In genomic region chr22:24444729-24445466, GRCh38 we compare ENCODE assay signal across 20 cellular contexts. TPM values are rescaled to one million over a fixed set of nuclear protein-coding genes. Genes with fewer than 3 reads are reported as not detected.
A peak's percentile ranks its signal among the peaks of the same experiment; 100 is the strongest.
DNase-seq lines count a peak whose midpoint lies in the region; ATAC-seq and TF ChIP-seq lines count a peak whose summit lies in the region.
"Had no signal": no experiment of that assay in that cellular context is flagged by ENCODE, and none has a peak within 500 bp of the region (broad histone marks: within the 10 kb centered on the region; RNA-seq: fewer than 3 reads in every experiment).

No MANE protein-coding gene starts in this region.

- no peak for ATAC-seq in activated CD4-positive, alpha-beta T cell treated with anti-CD3 and anti-CD28 coated beads for 36 hours
- no peak for ATAC-seq in left ventricle myocardium superior
- no peak for ATAC-seq in stimulated activated effector memory CD8-positive, alpha-beta T cell treated with anti-CD3 and anti-CD28 coated beads, Interleukin-12 subunit alpha, Interleukin-12 subunit beta, amount 100 ng/mL, for 72 hours

- H3K4me1 Mint-ChIP-seq in activated CD4-positive, alpha-beta T cell treated with anti-CD3 and anti-CD28 coated beads for 36 hours = peaks cover 41% of the 10 kb centered on the region
- peaks cover 47% of the 10 kb centered on the region for H3K4me1 Mint-ChIP-seq in stimulated activated effector memory CD8-positive, alpha-beta T cell treated with anti-CD3 and anti-CD28 coated beads, Interleukin-12 subunit alpha, Interleukin-12 subunit beta, amount 100 ng/mL, for 72 hours

- H3K27ac Mint-ChIP-seq in activated CD4-positive, alpha-beta T cell treated with anti-CD3 and anti-CD28 coated beads for 36 hours = peak overlapping the region; percentile 39
- peak overlapping the region; percentile 60 for H3K27ac Mint-ChIP-seq in stimulated activated effector memory CD8-positive, alpha-beta T cell treated with anti-CD3 and anti-CD28 coated beads, Interleukin-12 subunit alpha, Interleukin-12 subunit beta, amount 100 ng/mL, for 72 hours
- H3K27ac Mint-ChIP-seq: activated B cell treated with CpG ODN at 0.5 μM for 24 hours had no signal

- H3K4me2 ChIP-seq in mammary epithelial cell (ENCODE audit: insufficient read depth, low read depth, low read length) = no peak overlapping the region

- no peak for DNase-seq in activated CD4-positive, alpha-beta T cell treated with anti-CD3 and anti-CD28 coated beads for 36 hours
- DNase-seq in activated CD4-positive, alpha-beta T cell treated with anti-CD3 and anti-CD28 coated beads for 1 hour = no peak
- DNase-seq in WERI-Rb-1 (peak; percentile 78), left ventricle myocardium superior (peak; percentile 33), HCEC 1CT (no peak), mammary epithelial cell (no peak), KG1 (lab: John Stamatoyannopoulos, UW) (no peak)
- no peak for DNase-seq in stimulated activated effector memory CD8-positive, alpha-beta T cell treated with anti-CD3 and anti-CD28 coated beads, Interleukin-12 subunit alpha, Interleukin-12 subunit beta, amount 100 ng/mL, for 72 hours (ENCODE audit: low spot score in 2 of 2)
- DNase-seq: 8988T; activated B cell treated with CpG ODN at 0.5 μM for 24 hours; CD8-positive, alpha-beta memory T cell; GDM1; midbrain; NCI-H510A; PC-9; T-helper 1 cell had no signal

- TF ChIP-seq CTCF in WERI-Rb-1 (IDR thresholded peaks at IDR 0.05; ENCODE audit: low read depth, low read length) (no peak), mammary epithelial cell (conservative IDR thresholded peaks at IDR 0.05 in 1 of 2, IDR thresholded peaks at IDR 0.05 in 1 of 2; ENCODE audit: extremely low read depth in 1 of 2, insufficient read depth in 1 of 2, low read depth in 1 of 2, low read length in 2 of 2) (no peak)

- no peak overlapping the region for H3K9ac ChIP-seq in mammary epithelial cell (ENCODE audit: insufficient read depth, low read length)

- intact Hi-C loops in activated CD4-positive, alpha-beta T cell treated with anti-CD3 and anti-CD28 coated beads for 36 hours (cut with DNase I, micrococcal nuclease) = loop anchor here in 1 of 2 experiments (2.0 kb wide), 1 partner anchor 16 kb away; no protein-coding TSS in a partner anchor
- intact Hi-C loops in left ventricle myocardium superior (cut with micrococcal nuclease) (no loop called here), mammary epithelial cell (cut with micrococcal nuclease) (no loop called here)

- no peaks in the 10 kb centered on the region for H3K79me2 ChIP-seq in mammary epithelial cell (ENCODE audit: insufficient read depth, low read length)

- no peak overlapping the region for H3K4me3 Mint-ChIP-seq in activated CD4-positive, alpha-beta T cell treated with anti-CD3 and anti-CD28 coated beads for 36 hours
- H3K4me3 Mint-ChIP-seq in stimulated activated effector memory CD8-positive, alpha-beta T cell treated with anti-CD3 and anti-CD28 coated beads, Interleukin-12 subunit alpha, Interleukin-12 subunit beta, amount 100 ng/mL, for 72 hours = no peak overlapping the region
- H3K4me3 Mint-ChIP-seq: activated B cell treated with CpG ODN at 0.5 μM for 24 hours; CD8-positive, alpha-beta memory T cell had no signal

- POLR2A ChIA-PET in activated CD4-positive, alpha-beta T cell treated with anti-CD3 and anti-CD28 coated beads for 36 hours (lab: Charles Lee) = interaction anchor here (0.5 to 1.1 kb wide), 2 partner anchors 19 to 42 kb away, joined by 3 to 4 read pairs; no protein-coding TSS in a partner anchor

- H3K27me3 Mint-ChIP-seq in activated CD4-positive, alpha-beta T cell treated with anti-CD3 and anti-CD28 coated beads for 36 hours = no peaks in the 10 kb centered on the region
- H3K27me3 Mint-ChIP-seq: activated B cell treated with CpG ODN at 0.5 μM for 24 hours; CD8-positive, alpha-beta memory T cell had no signal

- H3K9me3 ChIP-seq in WERI-Rb-1 (ENCODE audit: severe bottlenecking) = no peaks in the 10 kb centered on the region
- no peaks in the 10 kb centered on the region for H3K9me3 ChIP-seq in mammary epithelial cell (replicated peaks; ENCODE audit: insufficient read depth, low read length)
- H3K9me3 ChIP-seq: adrenal gland, ovary had no signal

- H3K4me1 ChIP-seq in mammary epithelial cell (ENCODE audit: insufficient read depth, low read length) = no peaks in the 10 kb centered on the region

- no peaks in the 10 kb centered on the region for H4K20me1 ChIP-seq in mammary epithelial cell (ENCODE audit: insufficient read depth, low read length)

- H3K27ac ChIP-seq in WERI-Rb-1 (peak overlapping the region; percentile 90), mammary epithelial cell (ENCODE audit: insufficient read depth, low read depth, low read length) (no peak overlapping the region)
- H3K27ac ChIP-seq: adrenal gland, ovary, PC-9 had no signal

- H3K27me3 ChIP-seq in WERI-Rb-1 (ENCODE audit: insufficient read depth, low read depth, severe bottlenecking) (no peaks in the 10 kb centered on the region), mammary epithelial cell (ENCODE audit: insufficient read depth, low read length) (no peaks in the 10 kb centered on the region)
- H3K27me3 ChIP-seq: adrenal gland, ovary had no signal

- CTCF ChIA-PET in activated CD4-positive, alpha-beta T cell treated with anti-CD3 and anti-CD28 coated beads for 36 hours (lab: Charles Lee) = interaction anchor here (0.6 to 1.6 kb wide), 4 partner anchors 10 to 1695 kb away, joined by 3 to 4 read pairs (median 3); no protein-coding TSS in a partner anchor
- CTCF ChIA-PET in mammary epithelial cell (lab: Charles Lee; ENCODE audit: low non-redundant PET) = no interaction called here

- no peak overlapping the region for H2AFZ ChIP-seq in mammary epithelial cell (ENCODE audit: low read depth, low read length)
- H2AFZ ChIP-seq: PC-9 had no signal

- no TSS peak for BruUV-seq in mammary epithelial cell (replicated peaks; lab: Mats Ljungman, UMichigan)

- no peaks in the 10 kb centered on the region for H3K9me3 Mint-ChIP-seq in activated CD4-positive, alpha-beta T cell treated with anti-CD3 and anti-CD28 coated beads for 36 hours (ENCODE audit: low read depth)
- H3K9me3 Mint-ChIP-seq in stimulated activated effector memory CD8-positive, alpha-beta T cell treated with anti-CD3 and anti-CD28 coated beads, Interleukin-12 subunit alpha, Interleukin-12 subunit beta, amount 100 ng/mL, for 72 hours = no peaks in the 10 kb centered on the region
- H3K9me3 Mint-ChIP-seq: activated B cell treated with CpG ODN at 0.5 μM for 24 hours; CD8-positive, alpha-beta memory T cell had no signal

- H3K36me3 Mint-ChIP-seq in activated CD4-positive, alpha-beta T cell treated with anti-CD3 and anti-CD28 coated beads for 36 hours (ENCODE audit: low read depth) = peaks cover 27% of the 10 kb centered on the region
- peaks cover 51% of the 10 kb centered on the region for H3K36me3 Mint-ChIP-seq in stimulated activated effector memory CD8-positive, alpha-beta T cell treated with anti-CD3 and anti-CD28 coated beads, Interleukin-12 subunit alpha, Interleukin-12 subunit beta, amount 100 ng/mL, for 72 hours

- in situ Hi-C loops in mammary epithelial cell (cut with MboI; ENCODE audit: low sequenced_read_pairs in 2 of 2) = no loop called here

- H3K4me3 ChIP-seq in WERI-Rb-1 (ENCODE audit: low read depth, low read length) (peak overlapping the region; percentile 11), mammary epithelial cell (replicated peaks in 1 of 3; ENCODE audit: insufficient read depth in 1 of 3, low read depth in 2 of 3, low read length in 3 of 3) (no peak overlapping the region)
- H3K4me3 ChIP-seq: adrenal gland, ovary, PC-9, smooth muscle cell had no signal

- H3K36me3 ChIP-seq in WERI-Rb-1 (no peaks in the 10 kb centered on the region), mammary epithelial cell (ENCODE audit: insufficient read depth, low read length) (no peaks in the 10 kb centered on the region)
- H3K36me3 ChIP-seq: adrenal gland, ovary had no signal

- dilution Hi-C loops in mammary epithelial cell (cut with HindIII; ENCODE audit: low sequenced_read_pairs) = loop anchor here (5.0 to 10.0 kb wide), 2 partner anchors 38 to 90 kb away; no protein-coding TSS in a partner anchor

- 91% methylated on average over 9 of the region's 12 CpGs for WGBS in mammary epithelial cell (ENCODE audit: low coverage, missing lambda C conversion rate)

RNA-seq across cellular contexts. Expression of gene ADORA2A, which starts 17.5 kb away (rescaled TPM):
- 10 to 100 TPM; 30.6 to 31.3 TPM for total RNA-seq in activated CD4-positive, alpha-beta T cell treated with anti-CD3 and anti-CD28 coated beads for 36 hours
- total RNA-seq in left ventricle myocardium superior = 4.1 TPM
- 1 to 10 TPM; 1.2 to 1.8 TPM for total RNA-seq in mammary epithelial cell
- polyA plus RNA-seq in mammary epithelial cell = 0.40 TPM
- polyA minus RNA-seq in mammary epithelial cell = not detected
- total RNA-seq: epithelial cell of proximal tubule had no signal

RNA-seq across cellular contexts. Expression of gene UPB1, which starts 50.2 kb away (rescaled TPM):
- total RNA-seq in activated CD4-positive, alpha-beta T cell treated with anti-CD3 and anti-CD28 coated beads for 36 hours = under 1 TPM; 0.16 to 0.28 TPM
- total RNA-seq in left ventricle myocardium superior (0.97 TPM), mammary epithelial cell (not detected)
- not detected for polyA plus RNA-seq in mammary epithelial cell
- not detected for polyA minus RNA-seq in mammary epithelial cell
- total RNA-seq: CD8-positive, alpha-beta memory T cell; epithelial cell of proximal tubule; smooth muscle cell had no signal

Comparison
In these comparisons a context has a peak if more than half of its experiments do, and no peak if none do; other contexts are left out.
1. DNase-seq: peak in WERI-Rb-1 (single experiment) and left ventricle myocardium superior (single experiment); none in activated CD4-positive, alpha-beta T cell treated with anti-CD3 and anti-CD28 coated beads for 36 hours (single experiment), activated CD4-positive, alpha-beta T cell treated with anti-CD3 and anti-CD28 coated beads for 1 hour (single experiment), stimulated activated effector memory CD8-positive, alpha-beta T cell treated with anti-CD3 and anti-CD28 coated beads, Interleukin-12 subunit alpha, Interleukin-12 subunit beta, amount 100 ng/mL, for 72 hours (0 of 2), HCEC 1CT (single experiment), mammary epithelial cell (single experiment) and KG1 (single experiment).